In genomic region chr6:75243333-75244062, GRCh38 we compare ENCODE assay signal across 8 cellular contexts. TPM values are rescaled to one million over a fixed set of nuclear protein-coding genes. Genes with fewer than 3 reads are reported as not detected.
DNase-seq lines count a peak whose midpoint lies in the region; ATAC-seq and TF ChIP-seq lines count a peak whose summit lies in the region.

Gene COX7A2, minus strand, starts transcription at chr6:75243801. Its CDS starts 67 bp downstream, at chr6:75243734.

- H3K9me3 ChIP-seq in PC-3 (ENCODE audit: low read length): no peaks in the 10 kb centered on the region
- H3K9me3 ChIP-seq in mononuclear cell (ENCODE audit: low read depth, low read length): no peaks in the 10 kb centered on the region

- no peaks in the 10 kb centered on the region for H3F3A ChIP-seq in PC-3 (ENCODE audit: low read length, unreplicated experiment)

- H3K4me1 ChIP-seq in PC-3 (ENCODE audit: insufficient read depth, low read length) (peaks cover 8% of the 10 kb centered on the region; the same call in 1 of the 2 replicates), mononuclear cell (ENCODE audit: insufficient read depth, low read length) (peaks cover 22% of the 10 kb centered on the region)

- peaks cover 37% of the 10 kb centered on the region for H3K79me2 ChIP-seq in PC-3 (ENCODE audit: low read length)

- peaks cover 14% of the 10 kb centered on the region for H3K36me3 ChIP-seq in PC-3 (ENCODE audit: low read depth, low read length)

- peak; percentile 32; the same call in 1 of the 2 replicates for TF ChIP-seq EP300 in Ishikawa (IDR thresholded peaks at IDR 0.05; ENCODE audit: borderline replicate concordance)

- intact Hi-C loops in PC-3 (cut with micrococcal nuclease): loop anchor here (5.0 kb wide), 1 partner anchor 39 kb away; the partner anchor contains the start of gene TMEM30A

- peak within 1 kb of the TSS; percentile 95 for H2AFZ ChIP-seq in PC-3 (ENCODE audit: low read length)

- no peaks in the 10 kb centered on the region for H3K27me3 ChIP-seq in PC-3 (ENCODE audit: low read length)
- H3K27me3 ChIP-seq in mononuclear cell (ENCODE audit: insufficient read depth, low read length): peaks cover 7% of the 10 kb centered on the region

- H3K4me3 ChIP-seq in PC-3 (ENCODE audit: low read length) (peak within 1 kb of the TSS; percentile 95), epithelial cell of esophagus (ENCODE audit: low read length) (peak within 1 kb of the TSS; percentile 92), mononuclear cell (ENCODE audit: low read length) (peak within 1 kb of the TSS; percentile 99)

- POLR2A ChIA-PET in PC-3 (lab: Charles Lee; ENCODE audit: unreplicated experiment): interaction anchor here (1.4 kb wide), 1 partner anchor 41 kb away, joined by 4 read pairs; the partner anchor contains the start of gene TMEM30A

- peak within 1 kb of the TSS; percentile 91 for H3K4me2 ChIP-seq in PC-3 (ENCODE audit: low read length)

- TF ChIP-seq RAD21 in Ishikawa (IDR thresholded peaks at IDR 0.05; ENCODE audit: low read depth): no peak

- CTCF ChIA-PET in PC-3 (lab: Charles Lee): interaction anchor here (0.8 kb wide), 1 partner anchor 359 kb away, joined by 3 read pairs; no protein-coding TSS in a partner anchor

- TSS peak; percentile 78 for BruUV-seq in PC-3 (replicated peaks; lab: Mats Ljungman, UMichigan)

- peak within 1 kb of the TSS; percentile 89 for H3K27ac ChIP-seq in PC-3 (ENCODE audit: low read length)

- ATAC-seq in GM21576 (IDR thresholded peaks at IDR 0.05; ENCODE audit: unreplicated experiment) (peak; percentile 96), PC-3 (peak; percentile 95)

- H3K9ac ChIP-seq in PC-3 (ENCODE audit: low read length): peak within 1 kb of the TSS; percentile 95

- 0 out of 2 replicates have a peak, but pooled peaks cover 5% of the 10 kb centered on the region for H4K20me1 ChIP-seq in PC-3 (ENCODE audit: low read length)

- DNase-seq in DMS114 treated with DMSO at 0.1 percent for 48 hours (lab: John Stamatoyannopoulos, UW; ENCODE audit: unreplicated experiment): peak; percentile 97
- peak; percentile 94 for DNase-seq in PC-3
- DNase-seq in activated T-cell treated with anti-CD3 and anti-CD28 coated beads for 48 hours (ENCODE audit: low read depth): peak; percentile 77
- peak; percentile 97 for DNase-seq in epithelial cell of esophagus (ENCODE audit: low read depth)
- DNase-seq in stimulated activated CD8-positive, alpha-beta memory T cell treated with anti-CD3 and anti-CD28 coated beads, Interleukin-4, amount 100 ng/mL, for 1 hour (ENCODE audit: low read depth in 2 of 2, low spot score in 1 of 2): peak; percentile 68 to 72

- TF ChIP-seq CTCF in PC-3 (conservative IDR thresholded peaks at IDR 0.05; ENCODE audit: low read depth, low read length) (no peak), epithelial cell of esophagus (IDR thresholded peaks at IDR 0.05; ENCODE audit: insufficient read depth, low read depth, low read length, missing control alignments) (no peak)

- H3K9me2 ChIP-seq in PC-3 (replicated peaks; ENCODE audit: low read length): no peaks in the 10 kb centered on the region

TF ChIP-seq in Ishikawa, 13 proteins besides CTCF, POLR2A, EP300 and RAD21:
- TF ChIP-seq EGR1 (IDR thresholded peaks at IDR 0.05) (no peak; the same call in 1 of the 2 replicates), TCF12 (IDR thresholded peaks at IDR 0.05; ENCODE audit: low read depth) (peak; percentile 71), USF1 (IDR thresholded peaks at IDR 0.05) (peak; percentile 76), NFIC (IDR thresholded peaks at IDR 0.05) (no peak), ZBTB7A (IDR thresholded peaks at IDR 0.05; ENCODE audit: low read depth) (no peak), YY1 (IDR thresholded peaks at IDR 0.05; ENCODE audit: low read depth) (peak; percentile 93), CREB1 (IDR thresholded peaks at IDR 0.05; ENCODE audit: low read depth) (peak; percentile 73), MAX (IDR thresholded peaks at IDR 0.05) (peak; percentile 84), TAF1 (IDR thresholded peaks at IDR 0.05; ENCODE audit: low read depth) (peak; percentile 96), FOXM1 (IDR thresholded peaks at IDR 0.05; ENCODE audit: borderline replicate concordance, low read depth) (peak; percentile 53; the same call in 1 of the 2 replicates), CEBPB (IDR thresholded peaks at IDR 0.05) (peak; percentile 71)
TF ChIP-seq in Ishikawa: peak in this region for 8.

RNA-seq across cellular contexts. Expression of gene COX7A2, which starts in this region (rescaled TPM):
- total RNA-seq in PC-3 (2014; rRNA removed): 160 and 172 TPM in 2 replicates
- 85.2 TPM for total RNA-seq in mononuclear cell

Comparison
In these comparisons a context has a peak if more than half of its experiments do, and no peak if none do; other contexts are left out.
1. Peak in every context shown above with its lines: DNase-seq, ATAC-seq, H3K4me3 ChIP-seq and H3K27ac ChIP-seq.